1 cellular context compared by ENCODE assay signal in genomic region chr19:12891553-12892021, GRCh38.
TF ChIP-seq lines count a peak whose summit lies in the region.

No MANE protein-coding gene starts in this region.

TF ChIP-seq in IMR-90, 13 proteins besides CTCF, POLR2A, EP300 and RAD21 (continued from another document):
- TF ChIP-seq MXI1 (IDR thresholded peaks at IDR 0.05; ENCODE audit: borderline replicate concordance, low read depth, low read length) (no peak), RFX5 (IDR thresholded peaks at IDR 0.05; ENCODE audit: low read depth, low read length) (no peak), BHLHE40 (IDR thresholded peaks at IDR 0.05; ENCODE audit: low read depth, low read length) (no peak), SMC3 (IDR thresholded peaks at IDR 0.05; ENCODE audit: low read depth, low read length) (no peak)
